In the genomic region with DNA sequence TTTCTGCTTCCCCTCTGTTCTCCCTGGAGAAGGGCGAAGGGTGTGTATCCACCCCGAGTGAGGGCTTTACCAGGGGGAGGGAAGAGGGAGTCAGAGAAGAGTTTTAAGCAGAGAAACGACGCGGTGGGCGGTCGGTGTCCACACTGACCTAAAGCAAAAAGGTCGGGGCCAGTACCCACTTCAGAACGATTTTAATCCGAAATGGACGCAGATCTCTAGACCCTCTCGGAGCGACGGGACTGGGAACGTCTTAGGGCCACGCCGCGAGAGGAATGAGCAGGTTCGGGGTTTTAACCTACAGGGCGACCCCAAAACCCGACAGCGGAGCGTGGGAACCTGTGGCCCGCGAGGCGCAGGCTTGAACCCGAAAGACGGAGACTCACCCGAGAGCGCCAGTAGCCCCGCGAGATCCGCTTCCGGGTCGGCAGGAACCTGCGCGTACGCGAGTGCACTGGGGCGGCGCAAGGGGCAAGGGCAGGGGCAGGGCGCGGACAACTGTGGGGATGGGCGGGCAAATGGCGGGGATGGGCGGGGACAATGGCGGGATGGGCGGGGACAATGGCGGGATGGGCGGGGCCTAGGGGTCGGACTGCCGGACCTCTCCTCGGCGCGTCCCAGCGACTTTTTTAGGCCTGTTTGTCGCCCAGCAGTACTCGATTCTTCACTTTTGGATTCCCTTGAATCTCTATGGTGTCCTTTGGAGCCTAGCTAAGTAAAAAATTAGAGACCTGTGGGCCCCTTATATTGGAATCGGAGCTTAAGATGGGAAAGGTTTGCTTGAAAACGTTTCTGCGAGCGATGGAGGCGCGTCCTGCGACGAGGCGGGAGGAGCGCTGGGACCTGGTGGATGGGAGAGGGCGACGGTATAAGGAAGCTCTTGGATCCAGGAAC, we compare ENCODE assay signal across 8 cellular contexts. TPM values are rescaled to one million over a fixed set of nuclear protein-coding genes. Genes with fewer than 3 reads are reported as not detected.
DNase-seq lines count a peak whose midpoint lies in the region; ATAC-seq and TF ChIP-seq lines count a peak whose summit lies in the region.

Gene ZNF677, minus strand, starts transcription at position 423 of the 891 bp plus-strand sequence. CDS start 3,323 bp downstream, outside the sequence.

- H3K4me3 ChIP-seq in mucosa of descending colon: peak within 1 kb of the TSS; percentile 48

- DNase-seq in COLO829 (ENCODE audit: low spot score) (peak; percentile 65), NCI-H2227 treated with DMSO at 0.1 percent for 48 hours (lab: John Stamatoyannopoulos, UW) (peak; percentile 97), erythroblast (lab: John Stamatoyannopoulos, UW) (peak; percentile 63 to 68), mucosa of descending colon (peak; percentile 79 to 91 (median 89))
- peak; percentile 79 for DNase-seq in activated T-cell treated with anti-CD3 and anti-CD28 coated beads, Interleukin-2, amount 50 U/mL, for 1 hour
- peak; percentile 47 for DNase-seq in stimulated activated CD8-positive, alpha-beta memory T cell treated with anti-CD3 and anti-CD28 coated beads, Interleukin-15, amount 100 ng/mL, for 1 hour (ENCODE audit: low read depth)

- TF ChIP-seq CTCF in mucosa of descending colon (IDR thresholded peaks at IDR 0.05): no peak

- H3K36me3 ChIP-seq in mucosa of descending colon (ENCODE audit: low read depth): no peaks in the 10 kb centered on the region

- H3K9me3 ChIP-seq in mucosa of descending colon: peaks cover 59% of the 10 kb centered on the region

- H3K4me1 ChIP-seq in mucosa of descending colon (ENCODE audit: low read depth): no peaks in the 10 kb centered on the region

- intact Hi-C loops in mucosa of descending colon (cut with DNase I, micrococcal nuclease): no loop called here

- TF ChIP-seq POLR2A in erythroblast (IDR thresholded peaks at IDR 0.05; ENCODE audit: low read length): no peak

- ATAC-seq in mucosa of descending colon (peak; percentile 100), HG02840 (IDR thresholded peaks at IDR 0.05; ENCODE audit: low FRiP score, unreplicated experiment) (no peak), GM21381 (IDR thresholded peaks at IDR 0.05; ENCODE audit: unreplicated experiment) (no peak)

RNA-seq across cellular contexts. Expression of gene ZNF677, which starts in this region (rescaled TPM):
- total RNA-seq in mucosa of descending colon: 10 to 100 TPM in 1 of 3 donors, 1 to 10 TPM in 2; 4.6 to 18.3 (median 6.7) TPM

Comparison
In these comparisons a context has a peak if more than half of its experiments do, and no peak if none do; other contexts are left out.
1. DNase-seq: peak in every context shown above with its lines; median percentile 97 in NCI-H2227 treated with DMSO at 0.1 percent for 48 hours; 89 in mucosa of descending colon; 79 in activated T-cell treated with anti-CD3 and anti-CD28 coated beads, Interleukin-2, amount 50 U/mL, for 1 hour; 66 in erythroblast; 65 in COLO829; 47 in stimulated activated CD8-positive, alpha-beta memory T cell treated with anti-CD3 and anti-CD28 coated beads, Interleukin-15, amount 100 ng/mL, for 1 hour.